ENCODE assay signal across 13 cellular contexts in genomic region chr21:37849703-37850102, GRCh38.
A peak's percentile ranks its signal among the peaks of the same experiment; 100 is the strongest.
DNase-seq lines count a peak whose midpoint lies in the region; TF ChIP-seq lines count a peak whose summit lies in the region.
"Had no signal": no experiment of that assay in that cellular context is flagged by ENCODE, and none has a peak within 500 bp of the region (broad histone marks: within the 10 kb centered on the region; RNA-seq: fewer than 3 reads in every experiment).

No MANE protein-coding gene starts in this region.

- DNase-seq in HS-5 (ENCODE audit: low read depth) (peak; percentile 89), brain microvascular endothelial cell (peak; percentile 49), iPS DF 19.7 (ENCODE audit: low read depth, low spot score) (peak; percentile 38), H7 (no peak), HPDE6-E6E7 (ENCODE audit: extremely low spot score) (no peak), DMS 273 (lab: John Stamatoyannopoulos, UW; ENCODE audit: unreplicated experiment) (no peak), GM19240 (ENCODE audit: insufficient read length, low spot score) (no peak)
- DNase-seq: activated T-cell treated with anti-CD3 and anti-CD28 coated beads, Interleukin-2, amount 50 U/mL, for 72 hours; MG63; NCI-H510A treated with DMSO at 0.1 percent for 48 hours; psoas muscle had no signal

- no peaks in the 10 kb centered on the region for H3K79me2 ChIP-seq in ACC112 (ENCODE audit: control insufficient read depth, insufficient read depth, low read length, unreplicated experiment)

- no peak overlapping the region for H2AFZ ChIP-seq in ACC112 (ENCODE audit: low read length, unreplicated experiment)

- H3K27ac ChIP-seq in ACC112 (ENCODE audit: low read depth, low read length) (peak overlapping the region; percentile 69), brain microvascular endothelial cell (peak overlapping the region; percentile 11)
- H3K27ac ChIP-seq: gastroesophageal sphincter, psoas muscle had no signal

- H3K27me3 ChIP-seq in ACC112 (ENCODE audit: insufficient read depth, low read length), result no peaks in the 10 kb centered on the region
- no peaks in the 10 kb centered on the region for H3K27me3 ChIP-seq in brain microvascular endothelial cell (replicated peaks)
- no peaks in the 10 kb centered on the region for H3K27me3 ChIP-seq in H7 (ENCODE audit: control insufficient read depth, insufficient read depth, low read length)
- H3K27me3 ChIP-seq: MG63 had no signal

- in situ Hi-C loops in brain microvascular endothelial cell (cut with HindIII; ENCODE audit: low pct_ligation_motif_present, low sequenced_read_pairs), result no loop called here

- no peak for TF ChIP-seq CTCF in brain microvascular endothelial cell (IDR thresholded peaks at IDR 0.05; ENCODE audit: low read depth, low read length, missing control alignments)

- H3K4me3 ChIP-seq in ACC112 (ENCODE audit: low read depth, low read length) (peak overlapping the region; percentile 41; the same call in 1 of the 2 replicates), brain microvascular endothelial cell (ENCODE audit: low read depth, low read length) (no peak overlapping the region), H7 (ENCODE audit: insufficient read depth, low read depth, low read length) (no peak overlapping the region)
- H3K4me3 ChIP-seq: gastroesophageal sphincter, MG63, psoas muscle had no signal

- H3K36me3 ChIP-seq in ACC112 (ENCODE audit: insufficient read depth, low read length) (no peaks in the 10 kb centered on the region), brain microvascular endothelial cell (replicated peaks) (no peaks in the 10 kb centered on the region), H7 (replicated peaks; ENCODE audit: control insufficient read depth, insufficient read depth, low read length) (no peaks in the 10 kb centered on the region)
- H3K36me3 ChIP-seq: gastroesophageal sphincter, MG63 had no signal

- peaks cover 29% of the 10 kb centered on the region for H3K4me1 ChIP-seq in ACC112 (ENCODE audit: control insufficient read depth, insufficient read depth, low read length, unreplicated experiment)
- H3K4me1 ChIP-seq: gastroesophageal sphincter, psoas muscle had no signal

Comparison
In these comparisons a context has a peak if more than half of its experiments do, and no peak if none do; other contexts are left out.
1. DNase-seq: peak in HS-5 (single experiment), brain microvascular endothelial cell (single experiment) and iPS DF 19.7 (single experiment); none in H7 (single experiment), HPDE6-E6E7 (single experiment), DMS 273 (single experiment) and GM19240 (single experiment).